Comparison of ENCODE assay signal across 18 cellular contexts in the genomic region with DNA sequence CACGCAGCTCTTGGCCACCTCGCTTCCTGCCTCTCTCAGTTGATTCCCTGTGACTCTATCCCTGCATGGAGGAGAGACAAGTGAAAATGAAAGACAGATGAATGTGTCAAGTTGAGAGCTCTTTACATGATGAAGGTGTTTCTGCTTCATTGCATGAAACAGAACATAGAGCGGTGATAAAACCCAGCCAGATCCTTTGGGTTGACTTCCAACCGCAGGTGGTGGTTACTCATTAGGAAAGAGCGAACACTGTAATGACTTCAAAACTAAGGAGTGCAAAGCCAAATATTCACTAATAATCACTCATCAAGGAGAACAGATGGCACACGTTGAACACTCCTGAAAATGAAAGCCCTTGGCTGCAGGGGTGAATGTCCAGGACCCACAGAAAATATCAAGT.
DNase-seq lines count a peak whose midpoint lies in the region; ATAC-seq, FAIRE-seq and TF ChIP-seq lines count a peak whose summit lies in the region.
"Had no signal": no experiment of that assay in that cellular context is flagged by ENCODE, and none has a peak within 500 bp of the region (broad histone marks: within the 10 kb centered on the region; RNA-seq: fewer than 3 reads in every experiment).

No MANE protein-coding gene starts in this region.

- no peak for TF ChIP-seq POLR2A in H54 (IDR thresholded peaks at IDR 0.05; ENCODE audit: low read depth, low read length)

- DNase-seq in DMS79 treated with DMSO at 0.1 percent for 48 hours (lab: John Stamatoyannopoulos, UW) (peak; percentile 86), NCI-H187 (lab: John Stamatoyannopoulos, UW) (peak; percentile 41 to 65), NCI-H510A treated with DMSO at 0.1 percent for 48 hours (lab: John Stamatoyannopoulos, UW) (peak; percentile 93), cerebellar cortex (ENCODE audit: low spot score) (peak; percentile 72), H54 (ENCODE audit: insufficient read length, low spot score) (no peak)
- DNase-seq: BE2C, DMS153, GM23248, KG1, NCI-H1092 treated with DMSO at 0.1 percent for 48 hours, NCI-H1694, NCI-H226, NCI-H748 treated with DMSO at 0.1 percent for 48 hours, Peyer's patch, T-cell had no signal

- no peak for FAIRE-seq in H54 (lab: Jason Lieb, UNC)

- ATAC-seq in GM21786 (IDR thresholded peaks at IDR 0.05; ENCODE audit: unreplicated experiment) (no peak), HG03460 (IDR thresholded peaks at IDR 0.05; ENCODE audit: unreplicated experiment) (no peak)
- ATAC-seq: HCT116, T-cell had no signal
